In the genomic region with DNA sequence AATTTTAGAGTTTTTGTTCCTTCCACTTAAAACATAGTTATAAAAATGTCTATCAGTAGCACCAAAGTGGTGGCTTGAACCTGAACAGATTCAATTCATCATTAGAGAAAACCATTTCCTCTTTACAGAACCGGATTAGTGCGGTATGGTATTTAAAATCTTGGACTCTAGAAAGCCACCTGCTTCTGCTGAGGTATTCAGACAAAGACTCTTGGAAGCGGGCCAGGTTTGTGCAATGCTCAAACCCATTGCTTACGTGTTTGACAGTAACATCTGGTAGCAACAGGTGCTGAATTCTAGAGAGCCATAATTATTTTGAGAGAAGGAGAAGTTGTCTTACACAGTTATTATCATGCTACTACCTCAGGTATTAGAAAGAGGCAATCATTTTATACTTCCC, we compare ENCODE assay signal across 8 cellular contexts.
A peak's percentile ranks its signal among the peaks of the same experiment; 100 is the strongest.
DNase-seq lines count a peak whose midpoint lies in the region; ATAC-seq, FAIRE-seq and TF ChIP-seq lines count a peak whose summit lies in the region.

No MANE protein-coding gene starts in this region.

- H3K4me1 ChIP-seq in GM12878 (ENCODE audit: control insufficient read depth, insufficient read depth, low read length) = no peaks in the 10 kb centered on the region
- no peaks in the 10 kb centered on the region for H3K4me1 ChIP-seq in endodermal cell (ENCODE audit: control insufficient read depth, insufficient read depth, low read length)

- H3K9me3 Mint-ChIP-seq in Calu3 (ENCODE audit: low read depth, unreplicated experiment) (no peaks in the 10 kb centered on the region), endodermal cell (no peaks in the 10 kb centered on the region)
- no peaks in the 10 kb centered on the region for H3K9me3 Mint-ChIP-seq in activated CD4-positive, alpha-beta T cell treated with anti-CD3 and anti-CD28 coated beads, Interleukin-2, amount 10 ng/mL, durations not matched to agents 24 days and 14 days

- no peaks in the 10 kb centered on the region for H4K20me1 ChIP-seq in GM12878 (ENCODE audit: control insufficient read depth, insufficient read depth)

- TF ChIP-seq POLR2A in GM12878 (IDR thresholded peaks at IDR 0.05; ENCODE audit: low read depth, low read length) = no peak

- H3K36me3 ChIP-seq in GM12878 (ENCODE audit: control insufficient read depth in 2 of 2, insufficient read depth in 2 of 2, low read length in 1 of 2) (no peaks in the 10 kb centered on the region), endodermal cell (ENCODE audit: control insufficient read depth, insufficient read depth, low read length) (no peaks in the 10 kb centered on the region), MG63 (no peaks in the 10 kb centered on the region)

- no peaks in the 10 kb centered on the region for H3K27me3 Mint-ChIP-seq in Calu3 (ENCODE audit: unreplicated experiment)
- no peaks in the 10 kb centered on the region for H3K27me3 Mint-ChIP-seq in activated CD4-positive, alpha-beta T cell treated with anti-CD3 and anti-CD28 coated beads, Interleukin-2, amount 10 ng/mL, durations not matched to agents 24 days and 14 days
- no peaks in the 10 kb centered on the region for H3K27me3 Mint-ChIP-seq in endodermal cell (ENCODE audit: insufficient read depth)

- no peak overlapping the region for H3K4me3 ChIP-seq in GM12878
- no peak overlapping the region for H3K4me3 ChIP-seq in endodermal cell (ENCODE audit: low read length)
- no peak overlapping the region for H3K4me3 ChIP-seq in MG63

- no peak for TF ChIP-seq RAD21 in GM12878 (IDR thresholded peaks at IDR 0.05; ENCODE audit: insufficient read depth, low read depth, low read length)

- H3K9ac ChIP-seq in GM12878 (ENCODE audit: control insufficient read depth, insufficient read depth, low read length) (no peak overlapping the region), endodermal cell (ENCODE audit: extremely low read depth, low read length, poor library complexity, severe bottlenecking) (no peak overlapping the region)

- in situ Hi-C loops in GM12878 (cut with MboI) = no loop called here

- SMC1A ChIA-PET in GM12878 (lab: Charles Lee; ENCODE audit: uncharacterized antibody, unreplicated experiment) = no interaction called here

- intact Hi-C loops in Calu3 (cut with micrococcal nuclease; ENCODE audit: unreplicated experiment) = loop anchor here (1.0 to 10.0 kb wide), 11 partner anchors 177 to 793 kb away; no protein-coding TSS in a partner anchor
- intact Hi-C loops in GM12878 (cut with micrococcal nuclease; ENCODE audit: unreplicated experiment) = no loop called here
- intact Hi-C loops in activated CD4-positive, alpha-beta T cell treated with anti-CD3 and anti-CD28 coated beads, Interleukin-2, amount 10 ng/mL, durations not matched to agents 24 days and 14 days (cut with micrococcal nuclease) = no loop called here

- no TSS peak for BruUV-seq in Calu3 (replicated peaks; lab: Mats Ljungman, UMichigan)
- no TSS peak for BruUV-seq in GM12878 (replicated peaks; lab: Mats Ljungman, UMichigan)

- H3K27me3 ChIP-seq in GM12878 (replicated peaks in 1 of 2; ENCODE audit: control insufficient read depth in 2 of 2, insufficient read depth in 2 of 2, low read length in 1 of 2) = no peaks in the 10 kb centered on the region
- H3K27me3 ChIP-seq in endodermal cell (ENCODE audit: control insufficient read depth, insufficient read depth, low read length, poor library complexity, severe bottlenecking) = no peaks in the 10 kb centered on the region
- H3K27me3 ChIP-seq in MG63 = no peaks in the 10 kb centered on the region

- H3K4me3 Mint-ChIP-seq in Calu3 (ENCODE audit: low read depth, unreplicated experiment) (peak overlapping the region; percentile 48), endodermal cell (no peak overlapping the region)
- no peak overlapping the region for H3K4me3 Mint-ChIP-seq in activated CD4-positive, alpha-beta T cell treated with anti-CD3 and anti-CD28 coated beads, Interleukin-2, amount 10 ng/mL, durations not matched to agents 24 days and 14 days

- H3K36me3 Mint-ChIP-seq in Calu3 (ENCODE audit: insufficient read depth, unreplicated experiment) (peaks cover 24% of the 10 kb centered on the region), endodermal cell (ENCODE audit: low read depth) (no peaks in the 10 kb centered on the region)
- H3K36me3 Mint-ChIP-seq in activated CD4-positive, alpha-beta T cell treated with anti-CD3 and anti-CD28 coated beads, Interleukin-2, amount 10 ng/mL, durations not matched to agents 24 days and 14 days (ENCODE audit: low read depth) = no peaks in the 10 kb centered on the region

- no peak for TF ChIP-seq CTCF in Calu3 (IDR thresholded peaks at IDR 0.05; ENCODE audit: unreplicated experiment)
- TF ChIP-seq CTCF in GM12878 (IDR thresholded peaks at IDR 0.05 in 2 of 3, conservative IDR thresholded peaks at IDR 0.05 in 1 of 3; ENCODE audit: control insufficient read depth in 2 of 3, extremely low read depth in 1 of 3, insufficient read depth in 1 of 3, low read depth in 3 of 3, low read length in 3 of 3) = no peak
- no peak for TF ChIP-seq CTCF in endodermal cell (conservative IDR thresholded peaks at IDR 0.05)

- ATAC-seq in HG02623 (IDR thresholded peaks at IDR 0.05; ENCODE audit: unreplicated experiment) (peak; percentile 77), GM12878 (peak; percentile 85)

- DNase-seq in Calu3 (peak; percentile 92), NCI-H1436 (lab: John Stamatoyannopoulos, UW) (peak; percentile 100), GM12878 (ENCODE audit: low read depth, low spot score) (peak; percentile 62), endodermal cell (no peak), MG63 (no peak), activated gamma-delta T cell treated with Interleukin-2 at 50 U/mL for 16 hours (no peak)
- no peak for DNase-seq in activated CD4-positive, alpha-beta T cell treated with anti-CD3 and anti-CD28 coated beads, Interleukin-2, amount 10 ng/mL, durations not matched to agents 24 days and 14 days

- H3K9me3 ChIP-seq in GM12878 (replicated peaks; ENCODE audit: control insufficient read depth, insufficient read depth, low read length) (no peaks in the 10 kb centered on the region), endodermal cell (ENCODE audit: control insufficient read depth, low read length) (no peaks in the 10 kb centered on the region), MG63 (peaks cover under 1% of the 10 kb centered on the region; the same call in 1 of the 2 replicates)

- 0 out of 2 replicates have a peak overlapping the region, but pooled peaks have one; percentile 3 for H3K4me2 ChIP-seq in GM12878 (ENCODE audit: control insufficient read depth, insufficient read depth)

- TF ChIP-seq EP300 in GM12878 (IDR thresholded peaks at IDR 0.05; ENCODE audit: borderline replicate concordance in 1 of 2, control insufficient read depth in 1 of 2, low read depth in 2 of 2, low read length in 2 of 2) = no peak; a peak in 1 of 4 replicates

- H3K27ac ChIP-seq in GM12878 (ENCODE audit: control insufficient read depth, insufficient read depth) = no peak overlapping the region
- no peak overlapping the region for H3K27ac ChIP-seq in endodermal cell (ENCODE audit: low read depth, low read length)

- POLR2A ChIA-PET in GM12878 (lab: Charles Lee) = no interaction called here

- H3K27ac Mint-ChIP-seq in Calu3 (ENCODE audit: unreplicated experiment) = peak overlapping the region; percentile 94
- H3K27ac Mint-ChIP-seq in activated CD4-positive, alpha-beta T cell treated with anti-CD3 and anti-CD28 coated beads, Interleukin-2, amount 10 ng/mL, durations not matched to agents 24 days and 14 days = no peak overlapping the region
- no peak overlapping the region for H3K27ac Mint-ChIP-seq in endodermal cell

- 50% methylated on average over 4 of the region's 4 CpGs for WGBS in GM12878 (ENCODE audit: insufficient coverage, insufficient replicate concordance, low lambda C conversion rate, missing lambda C conversion rate)
- 95 to 98% methylated on average over 3 to 4 of the region's 4 CpGs for WGBS in endodermal cell (ENCODE audit: insufficient coverage in 1 of 2, insufficient read length in 1 of 2), 2 experiments

- RAD21 ChIA-PET in GM12878 (lab: Charles Lee; ENCODE audit: unreplicated experiment) = no interaction called here

- H3K79me2 ChIP-seq in GM12878 (ENCODE audit: control insufficient read depth, insufficient read depth, low read length) = no peaks in the 10 kb centered on the region

- no peak for FAIRE-seq in GM12878 (lab: Jason Lieb, UNC)

- H2AFZ ChIP-seq in GM12878 (ENCODE audit: control insufficient read depth, low read depth, low read length) = no peak overlapping the region

- CTCF ChIA-PET in Calu3 (lab: Charles Lee) = interaction anchor here (0.6 kb wide), 1 partner anchor 437 kb away, joined by 7 read pairs; no protein-coding TSS in a partner anchor
- CTCF ChIA-PET in GM12878 (lab: Yijun Ruan, JAX) = no interaction called here

- H3K4me1 Mint-ChIP-seq in Calu3 (ENCODE audit: low read depth, unreplicated experiment) = peaks cover 67% of the 10 kb centered on the region
- no peaks in the 10 kb centered on the region for H3K4me1 Mint-ChIP-seq in activated CD4-positive, alpha-beta T cell treated with anti-CD3 and anti-CD28 coated beads, Interleukin-2, amount 10 ng/mL, durations not matched to agents 24 days and 14 days
- H3K4me1 Mint-ChIP-seq in endodermal cell = peaks cover 3% of the 10 kb centered on the region

TF ChIP-seq in GM12878, 131 proteins besides CTCF, POLR2A, EP300 and RAD21 (continues in another document):
- peak; percentile 72 for TF ChIP-seq SMAD1 (IDR thresholded peaks at IDR 0.05; ENCODE audit: low read depth, partially characterized antibody)
- no peak for TF ChIP-seq YY1 (IDR thresholded peaks at IDR 0.05; ENCODE audit: low read depth, low read length)
- TF ChIP-seq MTA2 (IDR thresholded peaks at IDR 0.05; ENCODE audit: low read depth) = peak; percentile 52; the same call in 1 of the 2 replicates
- TF ChIP-seq TCF12 (IDR thresholded peaks at IDR 0.05; ENCODE audit: low read depth, low read length) = peak; percentile 83
- TF ChIP-seq FOXM1 (IDR thresholded peaks at IDR 0.05; ENCODE audit: low read depth, low read length) = no peak; the same call in 1 of the 2 replicates
- TF ChIP-seq ZNF274 (IDR thresholded peaks at IDR 0.05; ENCODE audit: insufficient read depth, insufficient read length) = no peak
- no peak for TF ChIP-seq IKZF2 (IDR thresholded peaks at IDR 0.05)
- no peak for TF ChIP-seq EED (IDR thresholded peaks at IDR 0.05; ENCODE audit: low read depth)

Comparison
In these comparisons a context has a peak if more than half of its experiments do, and no peak if none do; other contexts are left out.
1. DNase-seq: peak in Calu3 (single experiment), NCI-H1436 (single experiment) and GM12878 (single experiment); none in activated CD4-positive, alpha-beta T cell treated with anti-CD3 and anti-CD28 coated beads, Interleukin-2, amount 10 ng/mL, durations not matched to agents 24 days and 14 days (single experiment), endodermal cell (single experiment), MG63 (single experiment) and activated gamma-delta T cell treated with Interleukin-2 at 50 U/mL for 16 hours (single experiment).